In the genomic region with DNA sequence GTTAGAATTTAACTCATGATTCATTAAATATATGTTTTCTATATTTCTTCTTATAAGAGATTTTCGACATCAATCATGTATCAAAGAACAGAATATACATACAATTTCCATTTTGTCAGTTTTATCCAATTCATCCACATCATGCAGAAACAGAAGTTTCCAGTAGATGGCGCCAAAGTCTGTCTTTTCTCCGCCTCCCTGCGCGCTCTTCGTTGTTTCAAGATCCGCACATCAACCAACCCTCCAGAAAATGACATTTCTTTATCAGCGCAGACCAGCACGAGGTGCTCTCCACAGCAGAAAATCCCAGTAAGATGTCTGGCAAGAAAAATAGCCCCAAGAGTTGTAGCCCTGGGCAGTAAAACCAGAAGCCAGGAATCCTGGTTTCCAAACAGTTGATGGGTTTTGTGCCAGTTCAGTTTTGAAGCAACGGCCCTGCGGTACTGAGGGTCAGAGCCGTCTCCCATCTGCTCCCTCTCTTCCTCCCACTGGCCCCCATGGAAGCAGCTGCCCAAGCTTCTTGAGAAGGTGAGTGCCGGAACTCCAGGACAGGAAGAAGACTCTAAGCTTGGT, we compare ENCODE assay signal across 8 cellular contexts. TPM values are rescaled to one million over a fixed set of nuclear protein-coding genes. Genes with fewer than 3 reads are reported as not detected.
A peak's percentile ranks its signal among the peaks of the same experiment; 100 is the strongest.
DNase-seq lines count a peak whose midpoint lies in the region; ATAC-seq, FAIRE-seq and TF ChIP-seq lines count a peak whose summit lies in the region.

No MANE protein-coding gene starts in this region.

- FAIRE-seq in TTC549 (lab: Jason Lieb, UNC) = peak; percentile 98

- no peak overlapping the region for H3K27ac Mint-ChIP-seq in immature natural killer cell

- H3K27me3 Mint-ChIP-seq in immature natural killer cell (ENCODE audit: low read depth in 3 of 3) = peaks cover 0 to 3% (median 2%) of the 10 kb centered on the region in 3 donors

- H3K36me3 Mint-ChIP-seq in immature natural killer cell = no peaks in the 10 kb centered on the region

- no peak overlapping the region for H3K4me3 Mint-ChIP-seq in immature natural killer cell

- no peak for ATAC-seq in HG03565 (IDR thresholded peaks at IDR 0.05; ENCODE audit: unreplicated experiment)

- DNase-seq in AG10803 (ENCODE audit: low read depth) (peak; percentile 44), GM19238 (ENCODE audit: insufficient read length, low spot score) (peak; percentile 59), NCI-H146 treated with DMSO at 0.1 percent for 48 hours (lab: John Stamatoyannopoulos, UW; ENCODE audit: unreplicated experiment) (peak; percentile 15), brain pericyte (ENCODE audit: low read depth, low spot score) (peak; percentile 43), immature natural killer cell (peak; percentile 40 to 58 (median 46))
- peak; percentile 22 to 65 for DNase-seq in stimulated activated CD4-positive, alpha-beta T cell treated with anti-CD3 and anti-CD28 coated beads, Interleukin-1b, Interleukin-23, amount 100 ng/mL, for 4 hours (ENCODE audit: low read depth in 2 of 2)

- no peak overlapping the region for H3K4me3 ChIP-seq in AG10803 (ENCODE audit: low read length)

- peak; percentile 85 for TF ChIP-seq CTCF in AG10803 (conservative IDR thresholded peaks at IDR 0.05; ENCODE audit: low read length)

- H3K4me1 Mint-ChIP-seq in immature natural killer cell = peaks cover 2 to 6% of the 10 kb centered on the region in 2 donors

- no peaks in the 10 kb centered on the region for H3K9me3 Mint-ChIP-seq in immature natural killer cell

RNA-seq across cellular contexts. Expression of a gene that starts 38.6 kb away (rescaled TPM):
- polyA plus RNA-seq in immature natural killer cell = 10 to 100 TPM in 1 of 3 donors, 1 to 10 TPM in 2; 3.6 to 10.8 (median 9.1) TPM

RNA-seq across cellular contexts. Expression of a gene that starts 38.8 kb away (rescaled TPM):
- polyA plus RNA-seq in immature natural killer cell = not detected
